In the genomic region with DNA sequence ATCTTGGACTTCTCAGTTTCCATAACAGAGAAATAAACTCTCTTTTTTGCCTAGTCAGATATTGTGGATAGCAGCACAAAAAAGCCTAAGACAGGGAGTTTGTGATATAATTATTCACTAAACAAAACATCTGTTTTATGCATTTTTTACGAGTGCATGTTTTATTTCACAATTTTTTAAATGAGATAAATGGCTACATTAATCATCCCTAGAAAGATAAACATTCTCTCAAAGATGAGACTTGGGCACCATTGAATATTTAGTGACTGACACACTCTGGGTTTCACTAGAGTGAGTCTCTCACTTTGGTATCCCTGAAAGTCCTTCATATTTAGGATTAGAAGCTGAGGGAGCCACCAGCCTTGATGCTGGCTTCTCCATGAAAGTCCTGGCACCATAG, we compare ENCODE assay signal across 32 cellular contexts.
"Had no signal": no experiment of that assay in that cellular context is flagged by ENCODE, and none has a peak within 500 bp of the region (broad histone marks: within the 10 kb centered on the region; RNA-seq: fewer than 3 reads in every experiment).

No MANE protein-coding gene starts in this region.

- H3K27ac Mint-ChIP-seq: activated CD4-positive, alpha-beta memory T cell treated with anti-CD3 and anti-CD28 coated beads, Interleukin-2, amount 10 ng/mL, durations not matched to agents 7 days and 5 days; activated CD4-positive, alpha-beta T cell treated with anti-CD3 and anti-CD28 coated beads, Interleukin-2, amount 10 ng/mL, durations not matched to agents 24 days and 14 days; activated T-cell treated with anti-CD3 and anti-CD28 coated beads, Interleukin-2, amount 50 U/mL, for 24 hours; immature natural killer cell; naive thymus-derived CD8-positive, alpha-beta T cell; stimulated activated naive B cell treated with anti-CD40 and anti-IgM and Interleukin-4, amounts not matched to agents 10 μg/mL and 1 μg/mL and 100 μg/mL, for 72 hours had no signal

- H3K9me3 ChIP-seq: pancreas, thyroid gland had no signal

- H3K9me3 Mint-ChIP-seq: activated CD4-positive, alpha-beta memory T cell treated with anti-CD3 and anti-CD28 coated beads, Interleukin-2, amount 10 ng/mL, durations not matched to agents 7 days and 5 days had no signal

- H3K4me1 ChIP-seq: esophagus squamous epithelium, pancreas, psoas muscle, sigmoid colon, stomach, thyroid gland, upper lobe of right lung had no signal

- H3K4me3 ChIP-seq: esophagus squamous epithelium, pancreas, psoas muscle, sigmoid colon, stomach, thyroid gland, upper lobe of right lung had no signal

- H3K27me3 Mint-ChIP-seq: activated CD4-positive, alpha-beta T cell treated with anti-CD3 and anti-CD28 coated beads, Interleukin-2, amount 10 ng/mL, durations not matched to agents 24 days and 14 days; stimulated activated naive B cell treated with anti-CD40 and anti-IgM and Interleukin-4, amounts not matched to agents 10 μg/mL and 1 μg/mL and 100 μg/mL, for 72 hours had no signal

- H3K36me3 ChIP-seq: esophagus squamous epithelium, pancreas, sigmoid colon, stomach, thyroid gland, upper lobe of right lung had no signal

- H3K4me3 Mint-ChIP-seq: activated CD4-positive, alpha-beta memory T cell treated with anti-CD3 and anti-CD28 coated beads, Interleukin-2, amount 10 ng/mL, durations not matched to agents 7 days and 5 days; activated CD4-positive, alpha-beta T cell treated with anti-CD3 and anti-CD28 coated beads, Interleukin-2, amount 10 ng/mL, durations not matched to agents 24 days and 14 days; activated T-cell treated with anti-CD3 and anti-CD28 coated beads, Interleukin-2, amount 50 U/mL, for 24 hours; central memory CD8-positive, alpha-beta T cell; immature natural killer cell; naive thymus-derived CD8-positive, alpha-beta T cell; neural crest cell; stimulated activated naive B cell treated with anti-CD40 and anti-IgM and Interleukin-4, amounts not matched to agents 10 μg/mL and 1 μg/mL and 100 μg/mL, for 72 hours had no signal

- H3K4me1 Mint-ChIP-seq: activated CD4-positive, alpha-beta memory T cell treated with anti-CD3 and anti-CD28 coated beads, Interleukin-2, amount 10 ng/mL, durations not matched to agents 7 days and 5 days; activated CD4-positive, alpha-beta T cell treated with anti-CD3 and anti-CD28 coated beads, Interleukin-2, amount 10 ng/mL, durations not matched to agents 24 days and 14 days; central memory CD8-positive, alpha-beta T cell; immature natural killer cell; naive thymus-derived CD8-positive, alpha-beta T cell; stimulated activated naive B cell treated with anti-CD40 and anti-IgM and Interleukin-4, amounts not matched to agents 10 μg/mL and 1 μg/mL and 100 μg/mL, for 72 hours had no signal

- DNase-seq: activated CD4-positive, alpha-beta memory T cell treated with anti-CD3 and anti-CD28 coated beads, Interleukin-2, amount 10 ng/mL, durations not matched to agents 7 days and 5 days; activated CD4-positive, CD25-positive, alpha-beta regulatory T cell treated with anti-CD3 and anti-CD28 coated beads, Interleukin-2, amount 50 U/mL, for 72 hours; activated CD8-positive, alpha-beta memory T cell treated with anti-CD3 and anti-CD28 coated beads, Interleukin-2, amount 50 U/mL, for 48 hours; activated gamma-delta T cell; activated naive CD4-positive, alpha-beta T cell treated with anti-CD3 and anti-CD28 coated beads, Interleukin-2, amount 50 U/mL, for 16 hours; activated T-cell treated with anti-CD3 and anti-CD28 coated beads, Interleukin-2, amount 50 U/mL, for 24 hours; amygdala; dermis blood vessel endothelial cell; effector CD4-positive, alpha-beta T cell; esophagus squamous epithelium; head of caudate nucleus; hypothalamus; immature natural killer cell; kidney; left colon; mammary epithelial cell; midbrain; naive thymus-derived CD8-positive, alpha-beta T cell; nucleus accumbens; pancreas; psoas muscle; sigmoid colon; stimulated activated CD4-positive, alpha-beta T cell treated with anti-CD3 and anti-CD28 coated beads, Interleukin-15, amount 100 ng/mL, for 24 hours; stimulated activated CD4-positive, alpha-beta T cell treated with anti-CD3 and anti-CD28 coated beads, Interleukin-2, amount 100 ng/mL, for 24 hours; stimulated activated naive B cell treated with anti-CD40 and anti-IgM and Interleukin-4, amounts not matched to agents 10 μg/mL and 1 μg/mL and 100 μg/mL, for 72 hours; stomach; thyroid gland; upper lobe of right lung had no signal

- H3K27ac ChIP-seq: epithelial cell of prostate, esophagus squamous epithelium, pancreas, psoas muscle, sigmoid colon, stomach, thyroid gland, upper lobe of right lung had no signal

- H3K27me3 ChIP-seq: esophagus squamous epithelium, pancreas, sigmoid colon, stomach, thyroid gland, upper lobe of right lung had no signal
